19 cellular contexts compared by ENCODE assay signal in the genomic region with DNA sequence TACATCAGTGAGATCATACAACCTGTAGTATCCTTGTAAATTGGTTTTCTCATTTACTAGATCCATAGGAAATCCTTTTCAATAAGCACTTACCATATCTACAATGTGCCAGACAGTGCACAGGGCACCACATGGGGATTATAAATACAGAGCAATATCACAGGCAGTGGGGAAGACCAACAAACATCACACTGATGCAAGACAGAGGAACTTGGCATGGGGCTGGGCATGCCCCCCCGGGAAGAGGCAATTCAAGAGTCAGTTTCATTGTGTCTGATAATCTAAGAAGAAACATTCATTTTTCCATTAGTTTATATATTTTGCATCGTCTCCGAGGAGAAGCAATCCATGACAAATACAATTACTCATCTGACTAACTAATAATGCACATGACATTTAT.
"Had no signal": no experiment of that assay in that cellular context is flagged by ENCODE, and none has a peak within 500 bp of the region (broad histone marks: within the 10 kb centered on the region; RNA-seq: fewer than 3 reads in every experiment).

No MANE protein-coding gene starts in this region.

- H3K4me1 ChIP-seq: right atrium auricular region had no signal

- H3K36me3 ChIP-seq: adrenal gland, left lung, right atrium auricular region had no signal

- ATAC-seq: activated CD8-positive, alpha-beta memory T cell treated with anti-CD3 and anti-CD28 coated beads, Interleukin-2, amount 10 ng/mL, durations not matched to agents 7 days and 5 days; left lung; stimulated activated naive CD8-positive, alpha-beta T cell treated with anti-CD3 and anti-CD28 coated beads, Interleukin-15, Interleukin-2, amounts not matched to agents 100 U/mL and 50 U/mL, for 24 hours had no signal

- DNase-seq: activated CD4-positive, alpha-beta T cell treated with anti-CD3 and anti-CD28 coated beads, Interleukin-2, amount 50 U/mL, for 4 hours; activated CD4-positive, CD25-positive, alpha-beta regulatory T cell treated with anti-CD3 and anti-CD28 coated beads, Interleukin-2, amount 50 U/mL, for 72 hours; activated CD8-positive, alpha-beta memory T cell treated with anti-CD3 and anti-CD28 coated beads, Interleukin-2, amount 10 ng/mL, durations not matched to agents 7 days and 5 days; activated effector memory CD4-positive, alpha-beta T cell treated with Interleukin-2 at 50 U/mL for 16 hours; activated T-cell treated with anti-CD3 and anti-CD28 coated beads, Interleukin-2, amount 50 U/mL, for 1 hour; adrenal gland; dorsolateral prefrontal cortex; erythroblast; islet precursor cell; left lung; stimulated activated naive CD8-positive, alpha-beta T cell treated with anti-CD3 and anti-CD28 coated beads, Interleukin-15, Interleukin-2, amounts not matched to agents 100 U/mL and 50 U/mL, for 24 hours; T-helper 9 cell had no signal

- H3K4me3 Mint-ChIP-seq: activated CD8-positive, alpha-beta memory T cell treated with anti-CD3 and anti-CD28 coated beads, Interleukin-2, amount 10 ng/mL, durations not matched to agents 7 days and 5 days; activated naive CD4-positive, alpha-beta T cell treated with anti-CD3 and anti-CD28 coated beads, Interleukin-2, amount 50 U/mL, for 24 hours; endodermal cell; nephron; type B pancreatic cell had no signal

- H3K27me3 ChIP-seq: adrenal gland, dorsolateral prefrontal cortex, hepatocyte, left lung, right atrium auricular region had no signal

- H3K27ac ChIP-seq: adrenal gland, dorsolateral prefrontal cortex, hepatocyte, left lung, right atrium auricular region had no signal

- H3K9me3 ChIP-seq: adrenal gland had no signal

- H3K27me3 Mint-ChIP-seq: activated CD8-positive, alpha-beta memory T cell treated with anti-CD3 and anti-CD28 coated beads, Interleukin-2, amount 10 ng/mL, durations not matched to agents 7 days and 5 days; activated naive CD4-positive, alpha-beta T cell treated with anti-CD3 and anti-CD28 coated beads, Interleukin-2, amount 50 U/mL, for 24 hours; type B pancreatic cell had no signal

- H3K4me3 ChIP-seq: adrenal gland, dorsolateral prefrontal cortex, hepatocyte, left lung, right atrium auricular region, smooth muscle cell had no signal

- H3K27ac Mint-ChIP-seq: activated CD8-positive, alpha-beta memory T cell treated with anti-CD3 and anti-CD28 coated beads, Interleukin-2, amount 10 ng/mL, durations not matched to agents 7 days and 5 days; activated naive CD4-positive, alpha-beta T cell treated with anti-CD3 and anti-CD28 coated beads, Interleukin-2, amount 50 U/mL, for 24 hours; endodermal cell; nephron; type B pancreatic cell had no signal

- H3K4me1 Mint-ChIP-seq: activated CD8-positive, alpha-beta memory T cell treated with anti-CD3 and anti-CD28 coated beads, Interleukin-2, amount 10 ng/mL, durations not matched to agents 7 days and 5 days had no signal

- H3K36me3 Mint-ChIP-seq: type B pancreatic cell had no signal

- H3K9me3 Mint-ChIP-seq: nephron, type B pancreatic cell had no signal
